ENCODE assay signal across 7 cellular contexts in genomic region chr17:77365584-77366186, GRCh38.
A peak's percentile ranks its signal among the peaks of the same experiment; 100 is the strongest.
DNase-seq lines count a peak whose midpoint lies in the region; ATAC-seq, FAIRE-seq and TF ChIP-seq lines count a peak whose summit lies in the region.

No MANE protein-coding gene starts in this region.

- peaks cover 4% of the 10 kb centered on the region for H3K79me1 ChIP-seq in mesendoderm (ENCODE audit: low read length)

- no peaks in the 10 kb centered on the region for H3K27me3 ChIP-seq in mesendoderm (ENCODE audit: insufficient read depth, low read length, poor library complexity)

- peak overlapping the region; percentile 48 for H3K23ac ChIP-seq in mesendoderm (ENCODE audit: low read length)

- no peak for TF ChIP-seq CTCF in omental fat pad (IDR thresholded peaks at IDR 0.05)

- H3K36me3 ChIP-seq in mesendoderm (ENCODE audit: control insufficient read depth, insufficient read depth, low read length), result no peaks in the 10 kb centered on the region

- H3K4me3 ChIP-seq in mesendoderm (ENCODE audit: low read length), result no peak overlapping the region

- no peak overlapping the region for H3K9ac ChIP-seq in mesendoderm (ENCODE audit: low read length)

- no peaks in the 10 kb centered on the region for H3K79me2 ChIP-seq in mesendoderm (ENCODE audit: control insufficient read depth, insufficient read depth, low read length)

- no peak overlapping the region for H3K56ac ChIP-seq in mesendoderm (ENCODE audit: low read length)

- no peak overlapping the region for H2BK5ac ChIP-seq in mesendoderm (ENCODE audit: low read length)

- peaks cover 4% of the 10 kb centered on the region for H3K4me1 ChIP-seq in mesendoderm (ENCODE audit: control insufficient read depth, low read depth, low read length)

- no CpG with 5 or more reads among the region's 11 CpGs for WGBS in mesendoderm (ENCODE audit: extremely low coverage, insufficient coverage, low lambda C conversion rate)

- no peak overlapping the region for H3K4me2 ChIP-seq in mesendoderm (ENCODE audit: low read length)

- H4K5ac ChIP-seq in mesendoderm (ENCODE audit: low read length), result no peak overlapping the region

- no peak overlapping the region for H2AK5ac ChIP-seq in mesendoderm (ENCODE audit: low read length)

- H3K27ac ChIP-seq in caudate nucleus (ENCODE audit: low read depth, low read length) (peak overlapping the region; percentile 39), mesendoderm (ENCODE audit: low read depth, low read length) (no peak overlapping the region)

- no peak overlapping the region for H3K18ac ChIP-seq in mesendoderm (ENCODE audit: low read length)

- no peak overlapping the region for H4K8ac ChIP-seq in mesendoderm (ENCODE audit: low read depth, low read length)

- H3K4ac ChIP-seq in mesendoderm (ENCODE audit: low read depth, low read length), result no peak overlapping the region

- peak; percentile 55 for FAIRE-seq in GM19239 (lab: Jason Lieb, UNC)

- DNase-seq in GM19239 (ENCODE audit: insufficient read length, low spot score) (no peak), NCI-H2196 (lab: John Stamatoyannopoulos, UW; ENCODE audit: unreplicated experiment) (peak; percentile 70), caudate nucleus (lab: John Stamatoyannopoulos, UW) (peak in 2 of 61 donors; percentile 34 to 46), mesendoderm (no peak), omental fat pad (ENCODE audit: low spot score) (no peak), HuH-7 (ENCODE audit: low spot score) (no peak), germinal center (ENCODE audit: low spot score) (no peak)

- H2BK120ac ChIP-seq in mesendoderm (ENCODE audit: low read depth, low read length), result no peak overlapping the region

- ATAC-seq in omental fat pad (ENCODE audit: low FRiP score), result no peak

- no peak overlapping the region for H2BK15ac ChIP-seq in mesendoderm (replicated peaks; ENCODE audit: low read depth)
